ENCODE assay signal across 7 cellular contexts in genomic region chr18:59070181-59070912, GRCh38.
DNase-seq lines count a peak whose midpoint lies in the region; ATAC-seq lines count a peak whose summit lies in the region.

No MANE protein-coding gene starts in this region.

- peak; percentile 10 for DNase-seq in NCI-H226
- peak; percentile 83 for DNase-seq in activated CD4-positive, CD25-positive, alpha-beta regulatory T cell treated with anti-CD3 and anti-CD28 coated beads, Interleukin-2, amount 50 U/mL, for 72 hours
- peak; percentile 94 for DNase-seq in cerebellar cortex (ENCODE audit: low spot score)
- DNase-seq in left colon = peak; percentile 66 to 92
- peak; percentile 83 for DNase-seq in stimulated activated CD4-positive, alpha-beta T cell treated with anti-CD3 and anti-CD28 coated beads, Interleukin-4, amount 100 ng/mL, for 1 hour

- peak; percentile 81 for ATAC-seq in GM18511 (IDR thresholded peaks at IDR 0.05; ENCODE audit: unreplicated experiment)
- peak; percentile 65 for ATAC-seq in HG03025 (IDR thresholded peaks at IDR 0.05; ENCODE audit: low FRiP score, unreplicated experiment)
- peak; percentile 88 for ATAC-seq in left colon

- intact Hi-C loops in left colon (cut with DNase I, micrococcal nuclease) = loop anchor here in 1 of 2 donors (5.0 to 10.0 kb wide), 2 partner anchors 303 to 546 kb away; no protein-coding TSS in a partner anchor

Comparison
In these comparisons a context has a peak if more than half of its experiments do, and no peak if none do; other contexts are left out.
1. Peak in every context shown above with its lines: DNase-seq and ATAC-seq.
2. DNase-seq: peak in every context shown above with its lines; median percentile 94 in cerebellar cortex; 83 in activated CD4-positive, CD25-positive, alpha-beta regulatory T cell treated with anti-CD3 and anti-CD28 coated beads, Interleukin-2, amount 50 U/mL, for 72 hours; 83 in stimulated activated CD4-positive, alpha-beta T cell treated with anti-CD3 and anti-CD28 coated beads, Interleukin-4, amount 100 ng/mL, for 1 hour; 79 in left colon; 10 in NCI-H226.